1 cellular context compared by ENCODE assay signal in the genomic region with DNA sequence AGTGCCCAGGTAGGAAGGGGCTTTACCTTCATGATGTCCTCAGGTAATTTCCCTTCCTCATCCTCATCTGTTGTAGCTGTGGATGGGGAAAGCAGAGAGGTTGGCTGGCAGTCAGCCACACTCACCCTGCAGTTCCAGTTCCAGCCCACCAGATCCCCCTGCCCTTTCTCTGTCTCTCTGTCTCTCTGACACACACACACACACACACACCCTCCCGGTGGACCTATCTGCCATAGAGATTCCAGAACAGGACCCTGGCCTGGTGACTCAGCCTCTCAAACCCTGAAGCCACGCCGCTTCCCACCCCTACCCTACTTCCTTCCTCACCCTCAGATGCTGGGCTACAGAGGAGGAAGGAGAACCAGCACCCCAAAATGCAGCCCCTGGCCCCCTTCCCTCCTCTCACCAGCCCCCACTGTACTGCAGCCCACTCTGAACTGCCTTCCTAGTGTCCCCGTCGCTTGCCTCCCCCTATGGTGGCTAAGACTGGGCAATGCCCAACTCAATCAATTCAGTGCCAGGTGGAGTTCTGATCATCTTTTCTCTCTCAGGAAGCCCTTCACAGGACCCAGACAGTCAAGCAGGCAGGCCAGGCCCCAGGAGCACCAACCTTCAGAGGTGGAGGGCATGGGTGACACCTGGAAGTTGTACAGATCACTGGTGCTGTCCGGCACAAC.
TF ChIP-seq lines count a peak whose summit lies in the region.

No MANE protein-coding gene starts in this region.

TF ChIP-seq in GM12878, 131 proteins besides CTCF, POLR2A, EP300 and RAD21:
- TF ChIP-seq, protein P1, sequence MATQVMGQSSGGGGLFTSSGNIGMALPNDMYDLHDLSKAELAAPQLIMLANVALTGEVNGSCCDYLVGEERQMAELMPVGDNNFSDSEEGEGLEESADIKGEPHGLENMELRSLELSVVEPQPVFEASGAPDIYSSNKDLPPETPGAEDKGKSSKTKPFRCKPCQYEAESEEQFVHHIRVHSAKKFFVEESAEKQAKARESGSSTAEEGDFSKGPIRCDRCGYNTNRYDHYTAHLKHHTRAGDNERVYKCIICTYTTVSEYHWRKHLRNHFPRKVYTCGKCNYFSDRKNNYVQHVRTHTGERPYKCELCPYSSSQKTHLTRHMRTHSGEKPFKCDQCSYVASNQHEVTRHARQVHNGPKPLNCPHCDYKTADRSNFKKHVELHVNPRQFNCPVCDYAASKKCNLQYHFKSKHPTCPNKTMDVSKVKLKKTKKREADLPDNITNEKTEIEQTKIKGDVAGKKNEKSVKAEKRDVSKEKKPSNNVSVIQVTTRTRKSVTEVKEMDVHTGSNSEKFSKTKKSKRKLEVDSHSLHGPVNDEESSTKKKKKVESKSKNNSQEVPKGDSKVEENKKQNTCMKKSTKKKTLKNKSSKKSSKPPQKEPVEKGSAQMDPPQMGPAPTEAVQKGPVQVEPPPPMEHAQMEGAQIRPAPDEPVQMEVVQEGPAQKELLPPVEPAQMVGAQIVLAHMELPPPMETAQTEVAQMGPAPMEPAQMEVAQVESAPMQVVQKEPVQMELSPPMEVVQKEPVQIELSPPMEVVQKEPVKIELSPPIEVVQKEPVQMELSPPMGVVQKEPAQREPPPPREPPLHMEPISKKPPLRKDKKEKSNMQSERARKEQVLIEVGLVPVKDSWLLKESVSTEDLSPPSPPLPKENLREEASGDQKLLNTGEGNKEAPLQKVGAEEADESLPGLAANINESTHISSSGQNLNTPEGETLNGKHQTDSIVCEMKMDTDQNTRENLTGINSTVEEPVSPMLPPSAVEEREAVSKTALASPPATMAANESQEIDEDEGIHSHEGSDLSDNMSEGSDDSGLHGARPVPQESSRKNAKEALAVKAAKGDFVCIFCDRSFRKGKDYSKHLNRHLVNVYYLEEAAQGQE (IDR thresholded peaks at IDR 0.05; ENCODE audit: low read depth, low read length) = no peak
- TF ChIP-seq HDGF (IDR thresholded peaks at IDR 0.05) (peak; percentile 67; the same call in 1 of the 2 replicates), POLR2AphosphoS5 (IDR thresholded peaks at IDR 0.05; ENCODE audit: low read length) (peak; percentile 30; the same call in 1 of the 2 replicates)
